Comparison of ENCODE assay signal across 9 cellular contexts in genomic region chr4:64158648-64159326, GRCh38.
A peak's percentile ranks its signal among the peaks of the same experiment; 100 is the strongest.
DNase-seq lines count a peak whose midpoint lies in the region; ATAC-seq and TF ChIP-seq lines count a peak whose summit lies in the region.
"Had no signal": no experiment of that assay in that cellular context is flagged by ENCODE, and none has a peak within 500 bp of the region (broad histone marks: within the 10 kb centered on the region; RNA-seq: fewer than 3 reads in every experiment).

No MANE protein-coding gene starts in this region.

- H3K56ac ChIP-seq in IMR-90 (ENCODE audit: extremely low read depth, insufficient read depth, low read length), result no peak overlapping the region

- H3K4ac ChIP-seq in IMR-90 (ENCODE audit: low read depth, low read length), result no peak overlapping the region

- H2BK5ac ChIP-seq in IMR-90 (ENCODE audit: low read depth, low read length, poor library complexity, severe bottlenecking), result no peak overlapping the region

- H3K4me3 ChIP-seq in heart right ventricle, result peak overlapping the region in 5 of 10 donors; percentile 26 to 39 (median 29)
- H3K4me3 ChIP-seq in IMR-90 (ENCODE audit: insufficient read depth, low read depth, low read length), result no peak overlapping the region
- peak overlapping the region; percentile 22 for H3K4me3 ChIP-seq in lower lobe of right lung

- H2BK20ac ChIP-seq in IMR-90 (ENCODE audit: low read depth, low read length), result no peak overlapping the region

- in situ Hi-C loops in IMR-90 (cut with MboI; ENCODE audit: low sequenced_read_pairs), result no loop called here

- peak in 1 of 2 donors; percentile 30 for DNase-seq in heart right ventricle
- no peak for DNase-seq in Right ventricle myocardium superior
- DNase-seq in IMR-90, result peak; percentile 22
- peak; percentile 44 for DNase-seq in RWPE1 (ENCODE audit: low spot score)
- peak in 32 of 61 donors; percentile 0 to 80 (median 12) for DNase-seq in caudate nucleus (lab: John Stamatoyannopoulos, UW)
- no peak for DNase-seq in lower lobe of right lung
- DNase-seq in stimulated activated naive CD4-positive, alpha-beta T cell treated with Interleukin-2 at 50 U/mL for 16 hours (lab: John Stamatoyannopoulos, UW), result peak; percentile 2

- intact Hi-C loops in heart right ventricle (cut with DNase I) (loop anchor here in 5 of 10 donors (2.0 to 10.0 kb wide), 4 partner anchors 379 to 426 kb away; no protein-coding TSS in a partner anchor), Right ventricle myocardium superior (cut with DNase I) (no loop called here), IMR-90 (cut with micrococcal nuclease) (loop anchor here (1.0 kb wide), 1 partner anchor 381 kb away; no protein-coding TSS in a partner anchor), lower lobe of right lung (cut with DNase I) (no loop called here)

- H2AK5ac ChIP-seq in IMR-90 (ENCODE audit: low read depth, low read length), result no peak overlapping the region

- WGBS in heart right ventricle, 2 donors, result 6 to 11% methylated on average over 7 of the region's 7 CpGs
- no CpG with 5 or more reads among the region's 7 CpGs for WGBS in IMR-90 (ENCODE audit: extremely low coverage in 2 of 2, insufficient read length in 1 of 2), 2 experiments

- H3K9me3 ChIP-seq in heart right ventricle (no peaks in the 10 kb centered on the region), IMR-90 (ENCODE audit: control insufficient read depth, insufficient read depth, low read length) (peaks cover 4% of the 10 kb centered on the region), lower lobe of right lung (no peaks in the 10 kb centered on the region)
- H3K9me3 ChIP-seq: neutrophil had no signal

- H3K18ac ChIP-seq in IMR-90 (ENCODE audit: low read depth, low read length), result no peak overlapping the region

- H2AFZ ChIP-seq in IMR-90 (replicated peaks; ENCODE audit: low read length, poor library complexity), result no peak overlapping the region

- H2AK9ac ChIP-seq in IMR-90 (replicated peaks; ENCODE audit: low read depth, low read length, poor library complexity), result no peak overlapping the region

- TF ChIP-seq RAD21 in IMR-90 (IDR thresholded peaks at IDR 0.05; ENCODE audit: low read length), result peak; percentile 42

- TF ChIP-seq CTCF in heart right ventricle (IDR thresholded peaks at IDR 0.05) (peak; percentile 31 to 85 (median 75)), IMR-90 (conservative IDR thresholded peaks at IDR 0.05; ENCODE audit: low read depth, low read length) (peak; percentile 57), RWPE1 (conservative IDR thresholded peaks at IDR 0.05; ENCODE audit: low read depth) (peak; percentile 81), lower lobe of right lung (IDR thresholded peaks at IDR 0.05) (peak; percentile 69)

- no peaks in the 10 kb centered on the region for H3K27me3 ChIP-seq in heart right ventricle
- no peaks in the 10 kb centered on the region for H3K27me3 ChIP-seq in IMR-90 (ENCODE audit: control insufficient read depth, insufficient read depth, low read length)
- no peaks in the 10 kb centered on the region for H3K27me3 ChIP-seq in lower lobe of right lung (ENCODE audit: low read depth)
- H3K27me3 ChIP-seq: neutrophil had no signal

- H3K4me1 ChIP-seq in heart right ventricle (no peaks in the 10 kb centered on the region), IMR-90 (ENCODE audit: control insufficient read depth, insufficient read depth, low read length) (no peaks in the 10 kb centered on the region), lower lobe of right lung (no peaks in the 10 kb centered on the region)

- no peak overlapping the region for H4K91ac ChIP-seq in IMR-90 (ENCODE audit: insufficient read depth, low read depth, low read length)

- H3K9me1 ChIP-seq in IMR-90 (ENCODE audit: insufficient read depth, low read length), result no peaks in the 10 kb centered on the region

- H2BK15ac ChIP-seq in IMR-90 (ENCODE audit: low read depth, low read length), result no peak overlapping the region

- H3K27ac ChIP-seq in heart right ventricle (no peak overlapping the region), IMR-90 (ENCODE audit: insufficient read depth, low read length) (no peak overlapping the region), RWPE1 (no peak overlapping the region), caudate nucleus (ENCODE audit: low read depth, low read length) (no peak overlapping the region), lower lobe of right lung (no peak overlapping the region)
- H3K27ac ChIP-seq: neutrophil had no signal

- no peaks in the 10 kb centered on the region for H4K20me1 ChIP-seq in IMR-90 (ENCODE audit: insufficient read depth, low read length)

- ATAC-seq in heart right ventricle, result no peak
- no peak for ATAC-seq in Right ventricle myocardium superior (ENCODE audit: poor library complexity)
- peak; percentile 85 for ATAC-seq in GM21737 (IDR thresholded peaks at IDR 0.05; ENCODE audit: unreplicated experiment)
- no peak for ATAC-seq in IMR-90 (ENCODE audit: low read depth)
- no peak for ATAC-seq in lower lobe of right lung

- H2BK120ac ChIP-seq in IMR-90 (ENCODE audit: low read depth, low read length), result no peak overlapping the region

- no peak overlapping the region for H3K4me2 ChIP-seq in IMR-90 (ENCODE audit: low read depth, low read length)

- no peak overlapping the region for H3K23ac ChIP-seq in IMR-90 (ENCODE audit: low read depth, low read length)

- CTCF ChIA-PET in IMR-90 (lab: Yijun Ruan, JAX) (no interaction called here), RWPE1 (lab: Yijun Ruan, JAX) (interaction anchor here (0.6 to 1.8 kb wide), 4 partner anchors 8 to 380 kb away, joined by 3 to 6 read pairs (median 4); no protein-coding TSS in a partner anchor)

- H3K79me1 ChIP-seq in IMR-90 (ENCODE audit: low read depth in 1 of 2, low read length in 2 of 2), result no peaks in the 10 kb centered on the region

- H3K14ac ChIP-seq in IMR-90 (replicated peaks; ENCODE audit: low read depth, low read length), result no peak overlapping the region

- POLR2A ChIA-PET in IMR-90 (lab: Charles Lee; ENCODE audit: unreplicated experiment) (no interaction called here), RWPE1 (lab: Yijun Ruan, JAX; ENCODE audit: low non-redundant PET) (no interaction called here)

- no peak overlapping the region for H3K9ac ChIP-seq in IMR-90 (ENCODE audit: low read depth, low read length)

- TF ChIP-seq POLR2A in IMR-90 (IDR thresholded peaks at IDR 0.05; ENCODE audit: low read depth, low read length), result no peak

- dilution Hi-C loops in IMR-90 (cut with HindIII; ENCODE audit: low sequenced_read_pairs, unreplicated experiment), result no loop called here

- no peaks in the 10 kb centered on the region for H3K36me3 ChIP-seq in heart right ventricle
- no peaks in the 10 kb centered on the region for H3K36me3 ChIP-seq in IMR-90 (ENCODE audit: control insufficient read depth, insufficient read depth, low read length)
- H3K36me3 ChIP-seq in lower lobe of right lung, result no peaks in the 10 kb centered on the region
- H3K36me3 ChIP-seq: neutrophil had no signal

- H4K5ac ChIP-seq in IMR-90 (ENCODE audit: low read depth, low read length), result no peak overlapping the region

- no TSS peak for BruUV-seq in IMR-90 (replicated peaks; lab: Mats Ljungman, UMichigan)

- no peak overlapping the region for H4K8ac ChIP-seq in IMR-90 (ENCODE audit: low read depth in 2 of 2, low read length in 2 of 2)

TF ChIP-seq in IMR-90, 13 proteins besides CTCF, POLR2A, EP300 and RAD21:
- TF ChIP-seq MAFK (IDR thresholded peaks at IDR 0.05; ENCODE audit: low read depth, low read length), result peak; percentile 85
- TF ChIP-seq CHD1 (IDR thresholded peaks at IDR 0.05; ENCODE audit: low read depth, low read length), result no peak
- TF ChIP-seq SMC3 (IDR thresholded peaks at IDR 0.05; ENCODE audit: low read depth, low read length), result peak; percentile 39

Comparison
In these comparisons a context has a peak if more than half of its experiments do, and no peak if none do; other contexts are left out.
1. DNase-seq: peak in IMR-90 (single experiment), RWPE1 (single experiment), caudate nucleus (32 of 61) and stimulated activated naive CD4-positive, alpha-beta T cell treated with Interleukin-2 at 50 U/mL for 16 hours (single experiment); none in Right ventricle myocardium superior (single experiment) and lower lobe of right lung (single experiment).
2. Peak in every context shown above with its lines, with median percentiles within 50 percentile points of each other: CTCF ChIP-seq.